9 cellular contexts compared by ENCODE assay signal in the genomic region with DNA sequence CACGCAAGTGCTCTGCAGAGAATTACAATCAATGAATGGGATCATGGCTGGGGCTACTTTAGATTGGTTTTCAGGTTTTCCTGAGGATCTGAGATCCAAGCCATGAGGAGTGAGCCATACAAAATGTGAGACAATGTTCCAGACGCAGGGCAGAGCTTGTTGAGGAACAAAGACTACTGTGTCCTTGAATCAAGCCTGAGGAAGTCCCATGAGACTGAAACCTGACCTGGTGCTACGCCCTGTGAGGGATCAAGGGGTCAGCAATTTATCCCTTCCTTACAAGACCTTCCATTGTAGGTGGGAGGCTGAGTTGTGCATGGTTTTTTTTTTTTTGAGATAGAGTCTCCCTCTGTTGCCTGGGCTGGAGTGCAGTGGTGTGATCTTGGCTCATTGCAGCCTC. TPM values are rescaled to one million over a fixed set of nuclear protein-coding genes. Genes with fewer than 3 reads are reported as not detected.
A peak's percentile ranks its signal among the peaks of the same experiment; 100 is the strongest.
DNase-seq lines count a peak whose midpoint lies in the region; ATAC-seq and TF ChIP-seq lines count a peak whose summit lies in the region.
"Had no signal": no experiment of that assay in that cellular context is flagged by ENCODE, and none has a peak within 500 bp of the region (broad histone marks: within the 10 kb centered on the region; RNA-seq: fewer than 3 reads in every experiment).

No MANE protein-coding gene starts in this region.

- H3K27me3 ChIP-seq in KMS-11 (ENCODE audit: insufficient read depth, low read depth) (no peaks in the 10 kb centered on the region), neural cell (ENCODE audit: insufficient read depth, low read depth, low read length) (no peaks in the 10 kb centered on the region)

- H3K4me3 Mint-ChIP-seq in activated naive CD8-positive, alpha-beta T cell treated with anti-CD3 and anti-CD28 coated beads, Interleukin-2, amount 10 ng/mL, durations not matched to agents 7 days and 5 days: peak overlapping the region; percentile 99

- H2AFZ ChIP-seq in KMS-11 (ENCODE audit: low read depth) (no peak overlapping the region), neural cell (ENCODE audit: low read depth, low read length) (no peak overlapping the region)

- peaks cover 23% of the 10 kb centered on the region for H3K4me1 ChIP-seq in KMS-11 (ENCODE audit: low read depth, poor library complexity, severe bottlenecking)

- H3K4me2 ChIP-seq in KMS-11 (peak overlapping the region; percentile 88; the same call in 1 of the 2 replicates), neural cell (ENCODE audit: low read length) (no peak overlapping the region)

- no peaks in the 10 kb centered on the region for H3K9me3 Mint-ChIP-seq in activated naive CD8-positive, alpha-beta T cell treated with anti-CD3 and anti-CD28 coated beads, Interleukin-2, amount 10 ng/mL, durations not matched to agents 7 days and 5 days

- no peak for ATAC-seq in activated naive CD8-positive, alpha-beta T cell treated with anti-CD3 and anti-CD28 coated beads, Interleukin-2, amount 10 ng/mL, durations not matched to agents 7 days and 5 days (ENCODE audit: low read depth)
- no peak for ATAC-seq in left lobe of liver

- peaks cover 2% of the 10 kb centered on the region for H3K27me3 Mint-ChIP-seq in activated naive CD8-positive, alpha-beta T cell treated with anti-CD3 and anti-CD28 coated beads, Interleukin-2, amount 10 ng/mL, durations not matched to agents 7 days and 5 days

- H3K36me3 ChIP-seq in KMS-11 (ENCODE audit: insufficient read depth): no peaks in the 10 kb centered on the region
- H3K36me3 ChIP-seq in neural cell (ENCODE audit: insufficient read depth, low read length): no peaks in the 10 kb centered on the region

- H3K79me2 ChIP-seq in KMS-11 (ENCODE audit: insufficient read depth, low read depth) (peaks cover 70% of the 10 kb centered on the region), neural cell (replicated peaks; ENCODE audit: insufficient read depth, low read length) (peaks cover 33% of the 10 kb centered on the region)

- peaks cover 22% of the 10 kb centered on the region for H3K36me3 Mint-ChIP-seq in activated naive CD8-positive, alpha-beta T cell treated with anti-CD3 and anti-CD28 coated beads, Interleukin-2, amount 10 ng/mL, durations not matched to agents 7 days and 5 days

- POLR2A ChIA-PET in activated naive CD8-positive, alpha-beta T cell treated with anti-CD3 and anti-CD28 coated beads, Interleukin-2, amount 10 ng/mL, durations not matched to agents 7 days and 5 days (lab: Charles Lee): no interaction called here

- no peak overlapping the region for H3K4me3 ChIP-seq in KMS-11 (IDR thresholded peaks at IDR 0.05; ENCODE audit: insufficient read depth, low read depth, low read length)
- peak overlapping the region; percentile 96 for H3K4me3 ChIP-seq in neural cell (ENCODE audit: low read length)

- peaks cover 25% of the 10 kb centered on the region for H3K4me1 Mint-ChIP-seq in activated naive CD8-positive, alpha-beta T cell treated with anti-CD3 and anti-CD28 coated beads, Interleukin-2, amount 10 ng/mL, durations not matched to agents 7 days and 5 days

- H3K9me2 ChIP-seq in neural cell (ENCODE audit: insufficient read depth, low read length): no peaks in the 10 kb centered on the region

- no peak overlapping the region for H3K9ac ChIP-seq in KMS-11
- H3K9ac ChIP-seq in neural cell (ENCODE audit: low read length): no peak overlapping the region

- DNase-seq in NCI-H748 (lab: John Stamatoyannopoulos, UW; ENCODE audit: unreplicated experiment) (peak; percentile 8), NCI-H748 treated with DMSO at 0.1 percent for 48 hours (lab: John Stamatoyannopoulos, UW) (no peak), HPDE6-E6E7 (ENCODE audit: extremely low spot score) (no peak), left lobe of liver (ENCODE audit: low spot score) (no peak), T-helper 1 cell (no peak)
- DNase-seq in activated naive CD8-positive, alpha-beta T cell treated with anti-CD3 and anti-CD28 coated beads, Interleukin-2, amount 10 ng/mL, durations not matched to agents 7 days and 5 days: no peak
- DNase-seq: 8988T had no signal

- no peak for TF ChIP-seq RAD21 in neural cell (conservative IDR thresholded peaks at IDR 0.05)

- TF ChIP-seq CTCF in KMS-11 (conservative IDR thresholded peaks at IDR 0.05; ENCODE audit: low read depth, low read length): no peak
- no peak for TF ChIP-seq CTCF in neural cell (IDR thresholded peaks at IDR 0.05; ENCODE audit: poor library complexity, severe bottlenecking)

- TF ChIP-seq EP300 in neural cell (conservative IDR thresholded peaks at IDR 0.05; ENCODE audit: poor library complexity, severe bottlenecking): no peak

- no peaks in the 10 kb centered on the region for H3F3A ChIP-seq in neural cell (ENCODE audit: insufficient read depth, low read length, poor library complexity, severe bottlenecking)

- H3K27ac Mint-ChIP-seq in activated naive CD8-positive, alpha-beta T cell treated with anti-CD3 and anti-CD28 coated beads, Interleukin-2, amount 10 ng/mL, durations not matched to agents 7 days and 5 days: peak overlapping the region; percentile 22

- H3K27ac ChIP-seq in KMS-11: no peak overlapping the region
- H3K27ac ChIP-seq in neural cell (ENCODE audit: low read length): no peak overlapping the region

- H3K9me3 ChIP-seq in neural cell (ENCODE audit: low read length): no peaks in the 10 kb centered on the region

- H4K20me1 ChIP-seq in KMS-11 (ENCODE audit: insufficient read depth): 0 out of 2 replicates have a peak, but pooled peaks cover 6% of the 10 kb centered on the region
- H4K20me1 ChIP-seq in neural cell (ENCODE audit: insufficient read depth): no peaks in the 10 kb centered on the region

TF ChIP-seq in neural cell, 6 proteins besides CTCF, POLR2A, EP300 and RAD21:
- TF ChIP-seq POLR2AphosphoS5 (IDR thresholded peaks at IDR 0.05): no peak
- no peak for TF ChIP-seq EZH2 (IDR thresholded peaks at IDR 0.05; ENCODE audit: borderline replicate concordance, insufficient read depth, low read length, poor library complexity, severe bottlenecking)
- TF ChIP-seq, protein P1, sequence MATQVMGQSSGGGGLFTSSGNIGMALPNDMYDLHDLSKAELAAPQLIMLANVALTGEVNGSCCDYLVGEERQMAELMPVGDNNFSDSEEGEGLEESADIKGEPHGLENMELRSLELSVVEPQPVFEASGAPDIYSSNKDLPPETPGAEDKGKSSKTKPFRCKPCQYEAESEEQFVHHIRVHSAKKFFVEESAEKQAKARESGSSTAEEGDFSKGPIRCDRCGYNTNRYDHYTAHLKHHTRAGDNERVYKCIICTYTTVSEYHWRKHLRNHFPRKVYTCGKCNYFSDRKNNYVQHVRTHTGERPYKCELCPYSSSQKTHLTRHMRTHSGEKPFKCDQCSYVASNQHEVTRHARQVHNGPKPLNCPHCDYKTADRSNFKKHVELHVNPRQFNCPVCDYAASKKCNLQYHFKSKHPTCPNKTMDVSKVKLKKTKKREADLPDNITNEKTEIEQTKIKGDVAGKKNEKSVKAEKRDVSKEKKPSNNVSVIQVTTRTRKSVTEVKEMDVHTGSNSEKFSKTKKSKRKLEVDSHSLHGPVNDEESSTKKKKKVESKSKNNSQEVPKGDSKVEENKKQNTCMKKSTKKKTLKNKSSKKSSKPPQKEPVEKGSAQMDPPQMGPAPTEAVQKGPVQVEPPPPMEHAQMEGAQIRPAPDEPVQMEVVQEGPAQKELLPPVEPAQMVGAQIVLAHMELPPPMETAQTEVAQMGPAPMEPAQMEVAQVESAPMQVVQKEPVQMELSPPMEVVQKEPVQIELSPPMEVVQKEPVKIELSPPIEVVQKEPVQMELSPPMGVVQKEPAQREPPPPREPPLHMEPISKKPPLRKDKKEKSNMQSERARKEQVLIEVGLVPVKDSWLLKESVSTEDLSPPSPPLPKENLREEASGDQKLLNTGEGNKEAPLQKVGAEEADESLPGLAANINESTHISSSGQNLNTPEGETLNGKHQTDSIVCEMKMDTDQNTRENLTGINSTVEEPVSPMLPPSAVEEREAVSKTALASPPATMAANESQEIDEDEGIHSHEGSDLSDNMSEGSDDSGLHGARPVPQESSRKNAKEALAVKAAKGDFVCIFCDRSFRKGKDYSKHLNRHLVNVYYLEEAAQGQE (IDR thresholded peaks at IDR 0.05; ENCODE audit: borderline replicate concordance): no peak
- no peak for TF ChIP-seq TAF1 (IDR thresholded peaks at IDR 0.05; ENCODE audit: low read depth)
- no peak for TF ChIP-seq SMC3 (conservative IDR thresholded peaks at IDR 0.05; ENCODE audit: poor library complexity)
- TF ChIP-seq MXI1 (conservative IDR thresholded peaks at IDR 0.05; ENCODE audit: poor library complexity, severe bottlenecking): no peak

RNA-seq across cellular contexts. Expression of gene INCENP, which starts 2.1 kb away (rescaled TPM):
- total RNA-seq in activated naive CD8-positive, alpha-beta T cell treated with anti-CD3 and anti-CD28 coated beads, Interleukin-2, amount 10 ng/mL, durations not matched to agents 7 days and 5 days: 100 to 1,000 TPM; 142 to 153 TPM
- polyA plus RNA-seq in neural cell: 4.7 and 5.9 TPM in 2 replicates
- 13.6 and 16.9 TPM in 2 replicates for polyA minus RNA-seq in neural cell
- 7.3 TPM for total RNA-seq in left lobe of liver

Comparison
In these comparisons a context has a peak if more than half of its experiments do, and no peak if none do; other contexts are left out.
1. RNA of gene INCENP, which starts 2.1 kb away (total RNA-seq): 142 to 153 TPM in activated naive CD8-positive, alpha-beta T cell treated with anti-CD3 and anti-CD28 coated beads, Interleukin-2, amount 10 ng/mL, durations not matched to agents 7 days and 5 days; 7.3 TPM in left lobe of liver (single experiment); every median in the first group is over 10 times any median in the second.